24 cellular contexts compared by ENCODE assay signal in the genomic region with DNA sequence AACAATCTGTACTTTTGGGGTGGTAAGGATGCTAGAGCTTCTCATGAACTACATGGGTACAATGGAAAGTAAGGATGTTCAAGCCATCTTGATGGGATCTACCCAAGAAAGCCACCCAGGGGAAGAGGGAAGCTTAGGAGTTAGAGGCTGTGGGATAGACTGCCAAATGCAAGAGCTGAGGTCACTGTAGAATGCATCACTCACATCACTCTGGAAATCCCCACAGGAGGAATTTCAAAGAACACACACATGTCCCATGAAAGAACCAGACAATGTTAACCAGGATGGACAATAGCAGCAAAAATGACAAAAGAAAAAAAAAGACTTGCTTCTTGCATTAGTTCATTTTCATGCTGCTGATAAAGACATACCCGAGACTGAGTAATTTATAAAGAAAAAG. TPM values are rescaled to one million over a fixed set of nuclear protein-coding genes. Genes with fewer than 3 reads are reported as not detected.
DNase-seq lines count a peak whose midpoint lies in the region; ATAC-seq and TF ChIP-seq lines count a peak whose summit lies in the region.
"Had no signal": no experiment of that assay in that cellular context is flagged by ENCODE, and none has a peak within 500 bp of the region (broad histone marks: within the 10 kb centered on the region; RNA-seq: fewer than 3 reads in every experiment).

No MANE protein-coding gene starts in this region.

- H3K36me3 ChIP-seq in psoas muscle (ENCODE audit: insufficient read depth in 1 of 2, low read depth in 1 of 2) = no peaks in the 10 kb centered on the region
- H3K36me3 ChIP-seq: ovary had no signal

- H3K4me3 ChIP-seq in psoas muscle = no peak overlapping the region
- H3K4me3 ChIP-seq: ovary, smooth muscle cell had no signal

- no peaks in the 10 kb centered on the region for H3K9me3 ChIP-seq in psoas muscle
- H3K9me3 ChIP-seq: ovary had no signal

- H3K27ac ChIP-seq in psoas muscle = no peak overlapping the region
- H3K27ac ChIP-seq: ovary had no signal

- no peaks in the 10 kb centered on the region for H3K27me3 ChIP-seq in psoas muscle (ENCODE audit: insufficient read depth in 3 of 3, low read length in 2 of 3)
- H3K27me3 ChIP-seq: ovary had no signal

- TF ChIP-seq CTCF in psoas muscle (IDR thresholded peaks at IDR 0.05) = no peak

- ATAC-seq in GM21360 (IDR thresholded peaks at IDR 0.05; ENCODE audit: unreplicated experiment) (no peak), HG03442 (IDR thresholded peaks at IDR 0.05; ENCODE audit: unreplicated experiment) (no peak), psoas muscle (no peak), HG03175 (IDR thresholded peaks at IDR 0.05; ENCODE audit: unreplicated experiment) (no peak)

- H3K4me1 ChIP-seq in psoas muscle = peaks cover 7% of the 10 kb centered on the region

- 59 to 91% (median 78%) methylated on average over 1 of the region's 1 CpG for WGBS in psoas muscle, 3 donors

- DNase-seq in Daoy (ENCODE audit: low read depth) = peak; percentile 23
- peak; percentile 11 for DNase-seq in M059J (ENCODE audit: low read depth)
- DNase-seq in dermis blood vessel endothelial cell = peak; percentile 46
- peak; percentile 92 for DNase-seq in kidney tubule cell (ENCODE audit: low spot score)
- DNase-seq in psoas muscle = no peak
- DNase-seq: activated CD4-positive, alpha-beta T cell treated with anti-CD3 and anti-CD28 coated beads for 4 hours; activated effector memory CD4-positive, alpha-beta T cell treated with Interleukin-2 at 50 U/mL for 16 hours; activated naive CD8-positive, alpha-beta T cell treated with anti-CD3 and anti-CD28 coated beads for 36 hours; activated T-cell treated with anti-CD3 and anti-CD28 coated beads for 4 hours; aorta; cerebellar nuclear complex; foreskin melanocyte; KG1; left cardiac atrium; NCI-H1436; NCI-H2081 treated with DMSO at 0.1 percent for 48 hours; OCI-M1; ovary; SHP77 treated with DMSO at 0.1 percent for 48 hours; stimulated activated CD4-positive, alpha-beta T cell treated with anti-CD3 and anti-CD28 coated beads, Interleukin-2, amount 100 ng/mL, for 24 hours had no signal

- intact Hi-C loops in psoas muscle (cut with DNase I) = no loop called here

RNA-seq across cellular contexts. Expression of gene UBE2E2, which starts 32.8 kb away (rescaled TPM):
- total RNA-seq in Daoy (2014; rRNA removed; shearing (Covaris generic)) = 12.2 and 35.8 TPM in 2 replicates
- 12.0 and 17.5 TPM in 2 replicates for total RNA-seq in M059J (2014; rRNA removed; shearing (Covaris generic))
- total RNA-seq in dermis blood vessel endothelial cell (28.0 and 32.2 TPM in 2 replicates), psoas muscle (10 to 100 TPM; 34.0 to 38.2 (median 37.1) TPM)
- 10 to 100 TPM; 12.9 to 30.6 (median 14.2) TPM for polyA plus RNA-seq in psoas muscle

Comparison
In these comparisons a context has a peak if more than half of its experiments do, and no peak if none do; other contexts are left out.
1. DNase-seq: peak in Daoy (single experiment), M059J (single experiment), dermis blood vessel endothelial cell (single experiment) and kidney tubule cell (single experiment); none in psoas muscle (0 of 2).